In the genomic region with DNA sequence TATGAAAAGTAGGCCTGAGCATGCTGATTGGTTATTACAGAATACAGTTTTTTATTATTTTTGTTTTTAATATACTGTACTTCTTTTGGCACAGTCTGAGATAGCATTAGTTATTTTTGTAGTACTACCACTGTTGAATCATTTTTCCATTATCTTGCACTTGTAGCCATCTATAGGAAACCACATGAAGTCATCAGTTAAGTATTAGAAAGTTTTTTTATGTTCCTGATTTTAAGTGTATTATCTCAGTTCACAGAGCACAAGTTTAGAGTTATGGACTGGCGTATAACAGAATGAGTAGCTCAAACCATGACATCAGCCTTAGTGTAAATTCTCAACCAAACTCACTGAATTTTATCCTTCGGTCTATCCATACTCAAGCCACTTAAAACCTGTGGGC, we compare ENCODE assay signal across 21 cellular contexts. TPM values are rescaled to one million over a fixed set of nuclear protein-coding genes. Genes with fewer than 3 reads are reported as not detected.
A peak's percentile ranks its signal among the peaks of the same experiment; 100 is the strongest.
DNase-seq lines count a peak whose midpoint lies in the region; ATAC-seq and TF ChIP-seq lines count a peak whose summit lies in the region.
"Had no signal": no experiment of that assay in that cellular context is flagged by ENCODE, and none has a peak within 500 bp of the region (broad histone marks: within the 10 kb centered on the region; RNA-seq: fewer than 3 reads in every experiment).

No MANE protein-coding gene starts in this region.

- H3K4me2 ChIP-seq in HCT116 (ENCODE audit: low read length) = no peak overlapping the region
- H3K4me2 ChIP-seq: BLaER1 treated with 17β-estradiol and CSF1 and Interleukin-3, amounts not matched to agents 10 nM and 100 nM had no signal

- no peaks in the 10 kb centered on the region for H3K9me2 ChIP-seq in HCT116 (ENCODE audit: insufficient read depth)

- H3K36me3 ChIP-seq in HCT116 (ENCODE audit: control insufficient read depth in 1 of 2, insufficient read depth in 2 of 2, low read length in 2 of 2) (peaks cover 91 to 92% of the 10 kb centered on the region in 2 experiments), upper lobe of left lung (peaks cover 53 to 100% (median 91%) of the 10 kb centered on the region in 4 donors)

- H3K79me2 ChIP-seq in HCT116 (ENCODE audit: insufficient read depth, low read length) = peaks cover 100% of the 10 kb centered on the region

- peaks cover 80% of the 10 kb centered on the region for H3K36me3 Mint-ChIP-seq in activated CD8-positive, alpha-beta memory T cell treated with anti-CD3 and anti-CD28 coated beads, Interleukin-2, amount 10 ng/mL, durations not matched to agents 7 days and 5 days
- peaks cover 83% of the 10 kb centered on the region for H3K36me3 Mint-ChIP-seq in activated naive CD8-positive, alpha-beta T cell treated with anti-CD3 and anti-CD28 coated beads, Interleukin-2, amount 50 U/mL, for 24 hours (ENCODE audit: low read depth)

- no peak overlapping the region for H3K9ac ChIP-seq in HCT116 (ENCODE audit: low read length)
- H3K9ac ChIP-seq: BLaER1 treated with 17β-estradiol and CSF1 and Interleukin-3, amounts not matched to agents 10 nM and 100 nM had no signal

- peak overlapping the region; percentile 45 for H3K27ac Mint-ChIP-seq in activated CD8-positive, alpha-beta memory T cell treated with anti-CD3 and anti-CD28 coated beads, Interleukin-2, amount 10 ng/mL, durations not matched to agents 7 days and 5 days
- peak overlapping the region; percentile 77 for H3K27ac Mint-ChIP-seq in activated naive CD8-positive, alpha-beta T cell treated with anti-CD3 and anti-CD28 coated beads, Interleukin-2, amount 50 U/mL, for 24 hours
- H3K27ac Mint-ChIP-seq: T-helper 2 cell treated with Interferon-gamma antibody and Interleukin-4, amounts not matched to agents 5 μg/mL and 100 μg/mL, for 36 hours had no signal

- CTCF ChIA-PET in activated CD8-positive, alpha-beta memory T cell treated with anti-CD3 and anti-CD28 coated beads, Interleukin-2, amount 10 ng/mL, durations not matched to agents 7 days and 5 days (lab: Charles Lee) = interaction anchor here (0.7 kb wide), 1 partner anchor 27 kb away, joined by 3 read pairs; no protein-coding TSS in a partner anchor
- CTCF ChIA-PET in HCT116 (lab: Charles Lee) = no interaction called here

- 92 to 95% methylated on average over 2 of the region's 2 CpGs for WGBS in upper lobe of left lung, 2 donors

- TF ChIP-seq EP300 in upper lobe of left lung (IDR thresholded peaks at IDR 0.05) = no peak

- H3K9me3 ChIP-seq in HCT116 (ENCODE audit: control insufficient read depth in 1 of 2, insufficient read depth in 1 of 2, low read depth in 1 of 2, low read length in 2 of 2) (no peaks in the 10 kb centered on the region), upper lobe of left lung (no peaks in the 10 kb centered on the region)
- H3K9me3 ChIP-seq: BLaER1 treated with 17β-estradiol and CSF1 and Interleukin-3, amounts not matched to agents 10 nM and 100 nM; heart left ventricle; lower lobe of right lung; SJCRH30; testis had no signal

- no peaks in the 10 kb centered on the region for H3K27me3 Mint-ChIP-seq in activated CD8-positive, alpha-beta memory T cell treated with anti-CD3 and anti-CD28 coated beads, Interleukin-2, amount 10 ng/mL, durations not matched to agents 7 days and 5 days
- H3K27me3 Mint-ChIP-seq in activated naive CD8-positive, alpha-beta T cell treated with anti-CD3 and anti-CD28 coated beads, Interleukin-2, amount 50 U/mL, for 24 hours = no peaks in the 10 kb centered on the region

- peaks cover 22% of the 10 kb centered on the region for H3K4me1 Mint-ChIP-seq in activated CD8-positive, alpha-beta memory T cell treated with anti-CD3 and anti-CD28 coated beads, Interleukin-2, amount 10 ng/mL, durations not matched to agents 7 days and 5 days
- peaks cover 55% of the 10 kb centered on the region for H3K4me1 Mint-ChIP-seq in activated naive CD8-positive, alpha-beta T cell treated with anti-CD3 and anti-CD28 coated beads, Interleukin-2, amount 50 U/mL, for 24 hours

- TF ChIP-seq CTCF in HCT116 (IDR thresholded peaks at IDR 0.05 in 2 of 3, conservative IDR thresholded peaks at IDR 0.05 in 1 of 3; ENCODE audit: borderline replicate concordance in 1 of 3, insufficient read depth in 1 of 3, low read depth in 2 of 3, low read length in 2 of 3) = no peak
- no peak for TF ChIP-seq CTCF in upper lobe of left lung (IDR thresholded peaks at IDR 0.05)

- H3K27ac ChIP-seq in HCT116 (ENCODE audit: low read depth, low read length) (no peak overlapping the region), upper lobe of left lung (no peak overlapping the region)
- H3K27ac ChIP-seq: BLaER1 treated with 17β-estradiol and CSF1 and Interleukin-3, amounts not matched to agents 10 nM and 100 nM; coronary artery; heart left ventricle; lower lobe of right lung; SJCRH30; testis had no signal

- RAD21 ChIA-PET in HCT116 (lab: Charles Lee; ENCODE audit: low non-redundant PET in 1 of 2, low total read pairs in 2 of 2, uncharacterized antibody in 2 of 2, unreplicated experiment in 2 of 2) = no interaction called here

- POLR2A ChIA-PET in HCT116 (lab: Charles Lee) = no interaction called here

- TF ChIP-seq RAD21 in HCT116 (IDR thresholded peaks at IDR 0.05; ENCODE audit: low read depth) = no peak

- no peaks in the 10 kb centered on the region for H3K4me1 ChIP-seq in HCT116 (ENCODE audit: control insufficient read depth in 1 of 2, insufficient read depth in 2 of 2, low read length in 2 of 2)
- no peaks in the 10 kb centered on the region for H3K4me1 ChIP-seq in upper lobe of left lung
- H3K4me1 ChIP-seq: BLaER1 treated with 17β-estradiol and CSF1 and Interleukin-3, amounts not matched to agents 10 nM and 100 nM; heart left ventricle; SJCRH30; testis had no signal

- H3K27me3 ChIP-seq in HCT116 (ENCODE audit: insufficient read depth, low read length) (no peaks in the 10 kb centered on the region), upper lobe of left lung (no peaks in the 10 kb centered on the region)
- H3K27me3 ChIP-seq: BLaER1 treated with 17β-estradiol and CSF1 and Interleukin-3, amounts not matched to agents 10 nM and 100 nM; heart left ventricle; SJCRH30; testis had no signal

- DNase-seq in activated CD8-positive, alpha-beta memory T cell treated with anti-CD3 and anti-CD28 coated beads, Interleukin-2, amount 10 ng/mL, durations not matched to agents 7 days and 5 days = no peak
- no peak for DNase-seq in activated CD8-positive, alpha-beta memory T cell treated with anti-CD3 and anti-CD28 coated beads for 24 hours
- DNase-seq in HCT116 (ENCODE audit: low read depth, low spot score) (no peak), kidney glomerular epithelial cell (lab: John Stamatoyannopoulos, UW) (peak; percentile 5), upper lobe of left lung (no peak), OCI-M2 (lab: John Stamatoyannopoulos, UW; ENCODE audit: unreplicated experiment) (no peak), NCI-H2029 (lab: John Stamatoyannopoulos, UW) (no peak)
- DNase-seq in activated naive CD8-positive, alpha-beta T cell treated with anti-CD3 and anti-CD28 coated beads, Interleukin-2, amount 50 U/mL, for 24 hours = no peak
- DNase-seq: anterior cingulate cortex; GF-D8; heart left ventricle; lower lobe of right lung; NCI-H1436 treated with DMSO at 0.1 percent for 48 hours; NCI-H2171 treated with DMSO at 0.1 percent for 48 hours; PC-3; SJCRH30; stimulated activated CD8-positive, alpha-beta memory T cell treated with anti-CD3 and anti-CD28 coated beads, Interleukin-4, amount 100 ng/mL, for 48 hours; testis had no signal

- no peaks in the 10 kb centered on the region for H3K9me3 Mint-ChIP-seq in activated CD8-positive, alpha-beta memory T cell treated with anti-CD3 and anti-CD28 coated beads, Interleukin-2, amount 10 ng/mL, durations not matched to agents 7 days and 5 days (ENCODE audit: low read depth)
- no peaks in the 10 kb centered on the region for H3K9me3 Mint-ChIP-seq in activated naive CD8-positive, alpha-beta T cell treated with anti-CD3 and anti-CD28 coated beads, Interleukin-2, amount 50 U/mL, for 24 hours
- H3K9me3 Mint-ChIP-seq: T-helper 2 cell treated with Interferon-gamma antibody and Interleukin-4, amounts not matched to agents 5 μg/mL and 100 μg/mL, for 36 hours had no signal

- no peak overlapping the region for H2AFZ ChIP-seq in HCT116 (ENCODE audit: low read depth, low read length, poor library complexity, severe bottlenecking)

- TF ChIP-seq POLR2A in HCT116 (IDR thresholded peaks at IDR 0.05; ENCODE audit: borderline replicate concordance, extremely low read depth, insufficient read depth, insufficient read length) (no peak), upper lobe of left lung (IDR thresholded peaks at IDR 0.05) (no peak)

- H3K4me3 Mint-ChIP-seq in activated CD8-positive, alpha-beta memory T cell treated with anti-CD3 and anti-CD28 coated beads, Interleukin-2, amount 10 ng/mL, durations not matched to agents 7 days and 5 days = no peak overlapping the region
- no peak overlapping the region for H3K4me3 Mint-ChIP-seq in activated naive CD8-positive, alpha-beta T cell treated with anti-CD3 and anti-CD28 coated beads, Interleukin-2, amount 50 U/mL, for 24 hours
- H3K4me3 Mint-ChIP-seq: T-helper 2 cell treated with Interferon-gamma antibody and Interleukin-4, amounts not matched to agents 5 μg/mL and 100 μg/mL, for 36 hours had no signal

- intact Hi-C loops in HCT116 (cut with micrococcal nuclease) = no loop called here

- BruUV-seq in HCT116 (replicated peaks; lab: Mats Ljungman, UMichigan) = TSS peak; percentile 0

- peak; percentile 42 for ATAC-seq in activated CD8-positive, alpha-beta memory T cell treated with anti-CD3 and anti-CD28 coated beads, Interleukin-2, amount 10 ng/mL, durations not matched to agents 7 days and 5 days
- ATAC-seq in HCT116 = no peak
- ATAC-seq in activated naive CD8-positive, alpha-beta T cell treated with anti-CD3 and anti-CD28 coated beads, Interleukin-2, amount 50 U/mL, for 24 hours = peak; percentile 74
- no peak for ATAC-seq in upper lobe of left lung (ENCODE audit: low FRiP score in 2 of 2)
- ATAC-seq: heart left ventricle, lower lobe of right lung, PC-3 had no signal

- peaks cover 22% of the 10 kb centered on the region; the same call in 1 of the 2 replicates for H4K20me1 ChIP-seq in HCT116 (ENCODE audit: insufficient read depth)

- no peak overlapping the region for H3K4me3 ChIP-seq in HCT116 (replicated peaks in 1 of 2; ENCODE audit: low read depth in 1 of 2, low read length in 2 of 2)
- H3K4me3 ChIP-seq in upper lobe of left lung = no peak overlapping the region
- H3K4me3 ChIP-seq: BLaER1 treated with 17β-estradiol and CSF1 and Interleukin-3, amounts not matched to agents 10 nM and 100 nM; coronary artery; heart left ventricle; lower lobe of right lung; SJCRH30; testis had no signal

TF ChIP-seq in HCT116, 20 proteins besides CTCF, POLR2A, EP300 and RAD21 (continues in another document):
- TF ChIP-seq CEBPB (IDR thresholded peaks at IDR 0.05; ENCODE audit: low read depth) (no peak), TCF7L2 (IDR thresholded peaks at IDR 0.05; ENCODE audit: borderline replicate concordance, extremely low read depth, insufficient read depth, insufficient read length) (no peak), SP1 (IDR thresholded peaks at IDR 0.05; ENCODE audit: low read depth) (no peak), ELF1 (IDR thresholded peaks at IDR 0.05; ENCODE audit: borderline replicate concordance, low read depth) (no peak)

RNA-seq across cellular contexts. Expression of gene DHX9, which starts 22.8 kb away (rescaled TPM):
- 100 to 1,000 TPM; 196 to 267 TPM for total RNA-seq in activated CD8-positive, alpha-beta memory T cell treated with anti-CD3 and anti-CD28 coated beads, Interleukin-2, amount 10 ng/mL, durations not matched to agents 7 days and 5 days
- total RNA-seq in HCT116 (2021; ENCODE audit: unreplicated experiment) (220 TPM), upper lobe of left lung (100 to 1,000 TPM in 2 of 6 donors, 10 to 100 TPM in 4; 53.4 to 134 (median 91.7) TPM)
- 101 and 124 TPM in 2 replicates for polyA plus RNA-seq in HCT116 (2012)

Comparison
In these comparisons a context has a peak if more than half of its experiments do, and no peak if none do; other contexts are left out.
1. ATAC-seq: peak in activated CD8-positive, alpha-beta memory T cell treated with anti-CD3 and anti-CD28 coated beads, Interleukin-2, amount 10 ng/mL, durations not matched to agents 7 days and 5 days (single experiment) and activated naive CD8-positive, alpha-beta T cell treated with anti-CD3 and anti-CD28 coated beads, Interleukin-2, amount 50 U/mL, for 24 hours (single experiment); none in HCT116 (single experiment) and upper lobe of left lung (0 of 2).